In the genomic region with DNA sequence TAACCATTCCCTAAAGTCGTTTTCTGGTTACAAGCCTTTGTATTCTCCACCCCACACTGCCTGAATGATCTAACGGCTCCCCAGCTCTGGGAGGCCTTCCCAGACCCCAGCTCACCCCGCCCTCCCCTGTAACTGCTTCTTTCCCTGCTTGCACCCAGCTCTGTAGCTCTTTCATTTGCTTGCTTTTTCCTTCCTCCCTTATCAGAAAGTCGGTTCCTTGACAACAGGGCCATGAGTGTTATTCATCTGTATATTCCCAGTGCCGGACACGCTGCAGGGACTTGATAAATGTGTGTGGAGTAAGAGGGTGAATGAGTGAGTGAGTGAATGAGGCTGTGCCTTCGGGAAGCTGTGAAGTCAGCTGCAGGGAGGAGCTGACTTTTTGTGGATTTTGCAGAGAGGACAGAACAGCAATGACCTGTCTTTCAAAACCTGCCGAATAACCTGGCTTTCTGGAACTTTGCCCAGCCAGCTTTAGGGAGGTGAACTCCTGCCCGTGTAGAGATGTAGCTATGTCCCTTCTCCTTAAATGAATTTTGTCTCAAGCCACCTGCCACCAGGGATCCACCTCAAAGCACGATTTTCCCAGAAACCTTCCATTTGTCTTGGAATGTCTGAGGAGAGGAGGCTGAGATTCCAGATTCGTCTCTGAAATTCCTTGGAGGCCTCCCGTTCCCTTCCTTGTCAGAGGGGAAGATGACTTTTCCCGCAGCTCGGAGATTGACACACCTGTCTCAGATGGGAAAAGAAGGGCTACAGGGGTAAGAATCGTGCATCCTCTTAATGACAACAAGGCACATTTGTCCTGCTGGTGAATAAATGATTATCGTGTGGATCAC, we compare ENCODE assay signal across 14 cellular contexts. TPM values are rescaled to one million over a fixed set of nuclear protein-coding genes. Genes with fewer than 3 reads are reported as not detected.
DNase-seq lines count a peak whose midpoint lies in the region; ATAC-seq lines count a peak whose summit lies in the region.
"Had no signal": no experiment of that assay in that cellular context is flagged by ENCODE, and none has a peak within 500 bp of the region (broad histone marks: within the 10 kb centered on the region; RNA-seq: fewer than 3 reads in every experiment).

No MANE protein-coding gene starts in this region.

- H3K27me3 ChIP-seq in HAP-1 (ENCODE audit: low read depth), result peaks cover 47% of the 10 kb centered on the region
- H3K27me3 ChIP-seq: upper lobe of left lung had no signal

- peak; percentile 55 for ATAC-seq in sciatic nerve
- no peak for ATAC-seq in activated CD4-positive, CD25-positive, alpha-beta regulatory T cell treated with anti-CD3 and anti-CD28 coated beads, Interleukin-2, amount 50 U/mL, for 24 hours
- ATAC-seq in naive thymus-derived CD8-positive, alpha-beta T cell, result no peak
- ATAC-seq: heart left ventricle had no signal

- no peak overlapping the region for H3K27ac ChIP-seq in SK-N-MC
- H3K27ac ChIP-seq: heart left ventricle, upper lobe of left lung had no signal

- H3K9me3 ChIP-seq in SK-N-MC (ENCODE audit: low read depth, low read length), result no peaks in the 10 kb centered on the region
- H3K9me3 ChIP-seq in HAP-1, result no peaks in the 10 kb centered on the region
- H3K9me3 ChIP-seq: heart left ventricle, upper lobe of left lung had no signal

- H3K27ac Mint-ChIP-seq in naive thymus-derived CD8-positive, alpha-beta T cell, result no peak overlapping the region

- POLR2A ChIA-PET in naive thymus-derived CD8-positive, alpha-beta T cell (lab: Charles Lee), result no interaction called here

- DNase-seq in NCI-H1417 (lab: John Stamatoyannopoulos, UW) (peak in 2 of 3 experiments; percentile 36 to 58), NCI-H1417 treated with DMSO at 0.1 percent for 48 hours (lab: John Stamatoyannopoulos, UW) (no peak), SK-N-MC (ENCODE audit: low read depth, low spot score) (no peak), islet precursor cell (peak; percentile 83), sciatic nerve (ENCODE audit: low spot score) (no peak), HAP-1 (ENCODE audit: low spot score in 2 of 2) (no peak)
- no peak for DNase-seq in naive thymus-derived CD8-positive, alpha-beta T cell
- DNase-seq: heart left ventricle, NCI-H510A, right cardiac atrium, upper lobe of left lung had no signal

- H3K4me3 ChIP-seq in SK-N-MC (peak overlapping the region; percentile 5; the same call in 1 of the 2 replicates), HAP-1 (no peak overlapping the region)
- H3K4me3 ChIP-seq: heart left ventricle, upper lobe of left lung had no signal

- peaks cover 0 to 5% (median 0%) of the 10 kb centered on the region in 3 donors for H3K36me3 Mint-ChIP-seq in naive thymus-derived CD8-positive, alpha-beta T cell

- in situ Hi-C loops in HAP-1 (cut with MboI; ENCODE audit: low sequenced_read_pairs), result no loop called here

- no peak overlapping the region for H3K9ac ChIP-seq in SK-N-MC (ENCODE audit: insufficient read length)

- intact Hi-C loops in sciatic nerve (cut with DNase I), result no loop called here

- H3K4me3 Mint-ChIP-seq in naive thymus-derived CD8-positive, alpha-beta T cell, result no peak overlapping the region

- H3K4me1 ChIP-seq in HAP-1, result no peaks in the 10 kb centered on the region
- H3K4me1 ChIP-seq: heart left ventricle had no signal

- peaks cover 34 to 89% (median 61%) of the 10 kb centered on the region in 5 donors for H3K27me3 Mint-ChIP-seq in naive thymus-derived CD8-positive, alpha-beta T cell

- peaks cover 0 to 8% (median 0%) of the 10 kb centered on the region in 9 donors for H3K9me3 Mint-ChIP-seq in naive thymus-derived CD8-positive, alpha-beta T cell

- H3K36me3 ChIP-seq in SK-N-MC (ENCODE audit: insufficient read depth, low read length) (no peaks in the 10 kb centered on the region), HAP-1 (replicated peaks) (no peaks in the 10 kb centered on the region)
- H3K36me3 ChIP-seq: heart left ventricle, upper lobe of left lung had no signal

- H3K4me1 Mint-ChIP-seq in naive thymus-derived CD8-positive, alpha-beta T cell, result peaks cover 2 to 16% (median 9%) of the 10 kb centered on the region in 4 donors

RNA-seq across cellular contexts. Expression of gene CACNG4, which starts 19.9 kb away (rescaled TPM):
- total RNA-seq in sciatic nerve, result 0.36 TPM
- not detected for total RNA-seq in naive thymus-derived CD8-positive, alpha-beta T cell
- not detected for polyA plus RNA-seq in naive thymus-derived CD8-positive, alpha-beta T cell
- total RNA-seq: lung microvascular endothelial cell, MCF 10A had no signal

Comparison
In these comparisons a context has a peak if more than half of its experiments do, and no peak if none do; other contexts are left out.
1. DNase-seq: peak in NCI-H1417 (2 of 3) and islet precursor cell (single experiment); none in NCI-H1417 treated with DMSO at 0.1 percent for 48 hours (single experiment), SK-N-MC (single experiment), sciatic nerve (single experiment), naive thymus-derived CD8-positive, alpha-beta T cell (0 of 10) and HAP-1 (0 of 2).